ENCODE assay signal across 8 cellular contexts in genomic region chr11:64185323-64186204, GRCh38. TPM values are rescaled to one million over a fixed set of nuclear protein-coding genes. Genes with fewer than 3 reads are reported as not detected.
DNase-seq lines count a peak whose midpoint lies in the region; ATAC-seq, FAIRE-seq and TF ChIP-seq lines count a peak whose summit lies in the region.

Gene STIP1 (plus strand): TSS chr11:64186171. CDS start chr11:64186262, 91 bp downstream.

- FAIRE-seq in kidney (lab: Jason Lieb, UNC), result peak; percentile 98

- peaks cover 48% of the 10 kb centered on the region for H3K4me1 Mint-ChIP-seq in chondrocyte (ENCODE audit: low read depth)

- H3K4me1 ChIP-seq in kidney (ENCODE audit: control insufficient read depth in 1 of 2, insufficient read depth in 1 of 2, low read depth in 1 of 2, low read length in 2 of 2), result peaks cover 18 to 26% of the 10 kb centered on the region in 2 donors

- H3K4me3 Mint-ChIP-seq in chondrocyte (ENCODE audit: unreplicated experiment), result peak within 1 kb of the TSS; percentile 97

- H3K27me3 Mint-ChIP-seq in chondrocyte (ENCODE audit: low read depth), result no peaks in the 10 kb centered on the region

- H3K36me3 Mint-ChIP-seq in chondrocyte (ENCODE audit: low read depth), result no peaks in the 10 kb centered on the region

- H3K27ac ChIP-seq in kidney (ENCODE audit: low read depth in 2 of 2, low read length in 2 of 2), result peak within 1 kb of the TSS; percentile 97 to 100

- H3K9me3 ChIP-seq in kidney (ENCODE audit: control insufficient read depth in 1 of 2, low read length in 2 of 2), result no peaks in the 10 kb centered on the region

- H3K27ac Mint-ChIP-seq in chondrocyte (ENCODE audit: unreplicated experiment), result peak within 1 kb of the TSS; percentile 99

- peak; percentile 85 for ATAC-seq in HG03432 (IDR thresholded peaks at IDR 0.05; ENCODE audit: unreplicated experiment)

- intact Hi-C loops in kidney (cut with DNase I), result no loop called here

- H3K36me3 ChIP-seq in kidney (ENCODE audit: control insufficient read depth in 1 of 2, insufficient read depth in 2 of 2, low read length in 2 of 2), result peaks cover 0 to 3% of the 10 kb centered on the region in 2 donors

- H3K9ac ChIP-seq in kidney (ENCODE audit: low read length in 2 of 2), result peak within 1 kb of the TSS; percentile 74 to 98

- DNase-seq in Ammon's horn (ENCODE audit: low spot score), result peak; percentile 100
- peak; percentile 99 for DNase-seq in NCI-H510A (lab: John Stamatoyannopoulos, UW)
- DNase-seq in activated CD4-positive, alpha-beta T cell treated with anti-CD3 and anti-CD28 coated beads for 1 hour, result peak; percentile 98
- peak; percentile 99 for DNase-seq in chondrocyte (ENCODE audit: low spot score)
- peak; percentile 99 for DNase-seq in kidney
- DNase-seq in stimulated activated CD4-positive, alpha-beta T cell treated with anti-CD3 and anti-CD28 coated beads, Interleukin-15, amount 100 ng/mL, for 48 hours (ENCODE audit: low read depth in 2 of 2), result peak; percentile 97 to 99

- TF ChIP-seq CTCF in chondrocyte (IDR thresholded peaks at IDR 0.05), result peak; percentile 76
- TF ChIP-seq CTCF in kidney (IDR thresholded peaks at IDR 0.05; ENCODE audit: borderline replicate concordance, extremely low read depth, insufficient read depth), result peak; percentile 43

- H3K4me3 ChIP-seq in kidney (ENCODE audit: low read length in 2 of 2), result peak within 1 kb of the TSS; percentile 72 to 91

- H3K9me3 Mint-ChIP-seq in chondrocyte (ENCODE audit: low read depth), result no peaks in the 10 kb centered on the region

- peak; percentile 99 for TF ChIP-seq POLR2A in GM19099 (IDR thresholded peaks at IDR 0.05; ENCODE audit: extremely low read depth, insufficient read length, low read depth)

RNA-seq across cellular contexts. Expression of gene STIP1, which starts in this region (rescaled TPM):
- total RNA-seq in chondrocyte (108 to 129 TPM (median 109 TPM) in 3 replicates), kidney (81.2 TPM)
- polyA plus RNA-seq in kidney (ENCODE audit: insufficient read depth, low read depth, low replicate concordance), result 86.0 TPM

Comparison
In these comparisons a context has a peak if more than half of its experiments do, and no peak if none do; other contexts are left out.
1. Peak in every context shown above with its lines: DNase-seq, ATAC-seq, H3K4me3 ChIP-seq and H3K27ac ChIP-seq.